ENCODE assay signal across 3 cellular contexts in the genomic region with DNA sequence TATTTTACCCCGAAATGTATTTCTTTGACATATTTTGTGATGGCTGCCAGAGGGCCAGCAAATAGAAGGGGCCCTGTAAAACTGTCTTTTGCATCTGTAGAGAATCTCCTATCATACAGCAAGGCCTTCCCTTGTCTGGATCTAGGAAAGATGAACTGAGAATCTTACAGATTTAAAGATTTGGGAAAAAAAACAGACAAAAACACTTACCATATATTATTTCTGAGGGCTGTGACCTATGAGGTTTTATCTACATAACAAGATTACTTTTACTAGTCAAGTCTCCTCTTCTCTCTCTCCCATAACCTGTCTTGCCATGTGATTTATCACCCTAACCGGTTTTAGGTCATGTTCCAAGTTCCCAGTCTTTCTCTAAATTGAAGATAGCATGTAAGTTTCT.
"Had no signal": no experiment of that assay in that cellular context is flagged by ENCODE, and none has a peak within 500 bp of the region (broad histone marks: within the 10 kb centered on the region; RNA-seq: fewer than 3 reads in every experiment).

No MANE protein-coding gene starts in this region.

- ATAC-seq: GM12878 had no signal

- DNase-seq: GDM1, GF-D8 had no signal

- H3K4me3 ChIP-seq: GM12878 had no signal
